ENCODE assay signal across 1 cellular context in the genomic region with DNA sequence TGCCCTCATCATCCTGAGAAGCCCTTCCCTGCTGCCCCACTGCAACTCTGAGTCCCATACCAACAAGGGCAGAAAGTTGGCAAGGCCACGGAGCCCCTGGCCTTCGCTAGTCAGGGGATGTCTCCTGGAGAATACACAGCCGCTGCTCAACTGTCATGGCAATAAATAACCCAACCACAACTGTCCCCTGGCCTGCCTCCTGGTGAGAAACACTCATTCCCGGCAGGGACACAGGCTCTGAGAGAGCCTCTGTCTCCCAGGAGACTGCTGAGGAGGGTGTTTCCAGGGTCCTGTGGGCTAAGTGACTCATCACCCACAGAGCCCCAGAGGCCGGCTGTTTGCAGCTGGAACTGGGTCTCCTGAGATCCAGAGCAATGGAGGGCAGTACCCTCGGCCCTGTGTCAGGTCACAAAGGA.
TF ChIP-seq lines count a peak whose summit lies in the region.

No MANE protein-coding gene starts in this region.

TF ChIP-seq in HepG2, 621 proteins besides CTCF, POLR2A, EP300 and RAD21 (continued from another document):
- TF ChIP-seq ELK4 (CRISPR knock-in tag; IDR thresholded peaks at IDR 0.05; ENCODE audit: borderline replicate concordance): no peak
- TF ChIP-seq WIZ (CRISPR knock-in tag; IDR thresholded peaks at IDR 0.05): no peak
